ENCODE assay signal across 1 cellular context in the genomic region with DNA sequence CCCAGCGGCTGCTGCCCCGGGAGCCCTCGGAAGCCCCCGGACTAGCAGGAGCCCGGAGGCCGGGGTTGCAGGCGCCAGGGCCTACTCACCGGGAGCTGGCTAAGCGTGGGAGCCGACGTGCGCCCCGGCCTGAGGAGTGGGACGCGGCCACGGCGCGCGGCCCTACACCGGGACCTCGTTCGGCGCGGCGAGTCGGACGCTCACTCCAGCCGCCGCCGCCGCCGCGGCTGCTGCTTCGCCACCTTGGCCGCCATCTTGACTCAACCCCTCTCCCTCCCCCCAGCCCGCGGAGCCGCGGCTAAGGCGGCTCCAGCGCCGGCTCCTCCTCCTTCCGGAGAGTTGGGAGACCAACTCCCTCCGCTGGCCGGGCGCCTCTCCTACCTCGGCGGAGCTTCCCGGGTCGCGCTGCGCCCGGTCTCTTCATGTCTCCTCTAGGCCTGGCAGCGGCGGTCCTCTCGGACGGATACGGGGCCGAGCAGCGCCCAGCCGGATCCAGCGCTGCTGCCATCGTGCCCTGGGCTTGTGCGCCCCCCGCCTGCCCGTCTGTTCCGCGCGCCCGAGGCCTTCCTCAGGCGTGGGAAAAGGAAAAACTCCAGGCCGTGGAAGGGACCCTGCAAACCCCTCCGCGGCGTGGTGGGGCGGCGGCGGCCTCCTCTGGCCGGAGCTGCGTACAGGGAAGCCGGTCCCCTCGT.
TF ChIP-seq lines count a peak whose summit lies in the region.

NCOR1 (minus strand) TSS at position 262 of the 692 bp plus-strand sequence. CDS start 20,965 bp downstream, outside the sequence.

TF ChIP-seq in HepG2, 621 proteins besides CTCF, POLR2A, EP300 and RAD21 (continued from another document and continues in another):
- TF ChIP-seq, protein P1, sequence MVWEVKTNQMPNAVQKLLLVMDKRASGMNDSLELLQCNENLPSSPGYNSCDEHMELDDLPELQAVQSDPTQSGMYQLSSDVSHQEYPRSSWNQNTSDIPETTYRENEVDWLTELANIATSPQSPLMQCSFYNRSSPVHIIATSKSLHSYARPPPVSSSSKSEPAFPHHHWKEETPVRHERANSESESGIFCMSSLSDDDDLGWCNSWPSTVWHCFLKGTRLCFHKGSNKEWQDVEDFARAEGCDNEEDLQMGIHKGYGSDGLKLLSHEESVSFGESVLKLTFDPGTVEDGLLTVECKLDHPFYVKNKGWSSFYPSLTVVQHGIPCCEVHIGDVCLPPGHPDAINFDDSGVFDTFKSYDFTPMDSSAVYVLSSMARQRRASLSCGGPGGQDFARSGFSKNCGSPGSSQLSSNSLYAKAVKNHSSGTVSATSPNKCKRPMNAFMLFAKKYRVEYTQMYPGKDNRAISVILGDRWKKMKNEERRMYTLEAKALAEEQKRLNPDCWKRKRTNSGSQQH (CRISPR knock-in tag; IDR thresholded peaks at IDR 0.05; ENCODE audit: low read depth): peak; percentile 80; the same call in 1 of the 2 replicates
- TF ChIP-seq ZNF350 (CRISPR knock-in tag; IDR thresholded peaks at IDR 0.05; ENCODE audit: borderline replicate concordance, low read depth): peak; percentile 76; the same call in 1 of the 2 replicates
- peak; percentile 45; the same call in 1 of the 2 replicates for TF ChIP-seq ERF (CRISPR knock-in tag; IDR thresholded peaks at IDR 0.05)
- TF ChIP-seq ZSCAN21 (CRISPR knock-in tag; IDR thresholded peaks at IDR 0.05; ENCODE audit: borderline replicate concordance): peak; percentile 48
- TF ChIP-seq ZNF451 (CRISPR knock-in tag; IDR thresholded peaks at IDR 0.05): 0 out of 2 replicates have a peak, but pooled peaks have one; percentile 54
- 0 out of 2 replicates have a peak, but pooled peaks have one; percentile 32 for TF ChIP-seq NFKBIZ (CRISPR knock-in tag; IDR thresholded peaks at IDR 0.05)
- TF ChIP-seq SPEN (CRISPR knock-in tag; IDR thresholded peaks at IDR 0.05; ENCODE audit: low read depth): peak; percentile 37; the same call in 1 of the 2 replicates
- peak; percentile 81; the same call in 1 of the 2 replicates for TF ChIP-seq ZNF30 (CRISPR knock-in tag; IDR thresholded peaks at IDR 0.05)
- peak; percentile 52 for TF ChIP-seq HDAC2 (CRISPR knock-in tag; IDR thresholded peaks at IDR 0.05)
- TF ChIP-seq, protein P2, sequence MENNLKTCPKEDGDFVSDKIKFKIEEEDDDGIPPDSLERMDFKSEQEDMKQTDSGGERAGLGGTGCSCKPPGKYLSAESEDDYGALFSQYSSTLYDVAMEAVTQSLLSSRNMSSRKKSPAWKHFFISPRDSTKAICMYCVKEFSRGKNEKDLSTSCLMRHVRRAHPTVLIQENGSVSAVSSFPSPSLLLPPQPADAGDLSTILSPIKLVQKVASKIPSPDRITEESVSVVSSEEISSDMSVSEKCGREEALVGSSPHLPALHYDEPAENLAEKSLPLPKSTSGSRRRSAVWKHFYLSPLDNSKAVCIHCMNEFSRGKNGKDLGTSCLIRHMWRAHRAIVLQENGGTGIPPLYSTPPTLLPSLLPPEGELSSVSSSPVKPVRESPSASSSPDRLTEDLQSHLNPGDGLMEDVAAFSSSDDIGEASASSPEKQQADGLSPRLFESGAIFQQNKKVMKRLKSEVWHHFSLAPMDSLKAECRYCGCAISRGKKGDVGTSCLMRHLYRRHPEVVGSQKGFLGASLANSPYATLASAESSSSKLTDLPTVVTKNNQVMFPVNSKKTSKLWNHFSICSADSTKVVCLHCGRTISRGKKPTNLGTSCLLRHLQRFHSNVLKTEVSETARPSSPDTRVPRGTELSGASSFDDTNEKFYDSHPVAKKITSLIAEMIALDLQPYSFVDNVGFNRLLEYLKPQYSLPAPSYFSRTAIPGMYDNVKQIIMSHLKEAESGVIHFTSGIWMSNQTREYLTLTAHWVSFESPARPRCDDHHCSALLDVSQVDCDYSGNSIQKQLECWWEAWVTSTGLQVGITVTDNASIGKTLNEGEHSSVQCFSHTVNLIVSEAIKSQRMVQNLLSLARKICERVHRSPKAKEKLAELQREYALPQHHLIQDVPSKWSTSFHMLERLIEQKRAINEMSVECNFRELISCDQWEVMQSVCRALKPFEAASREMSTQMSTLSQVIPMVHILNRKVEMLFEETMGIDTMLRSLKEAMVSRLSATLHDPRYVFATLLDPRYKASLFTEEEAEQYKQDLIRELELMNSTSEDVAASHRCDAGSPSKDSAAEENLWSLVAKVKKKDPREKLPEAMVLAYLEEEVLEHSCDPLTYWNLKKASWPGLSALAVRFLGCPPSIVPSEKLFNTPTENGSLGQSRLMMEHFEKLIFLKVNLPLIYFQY (CRISPR knock-in tag; IDR thresholded peaks at IDR 0.05; ENCODE audit: borderline replicate concordance): no peak; the same call in 1 of the 2 replicates
- no peak for TF ChIP-seq KIAA2018 (CRISPR knock-in tag; IDR thresholded peaks at IDR 0.05; ENCODE audit: borderline replicate concordance)
- TF ChIP-seq HDAC1 (CRISPR knock-in tag; IDR thresholded peaks at IDR 0.05): peak; percentile 7
- TF ChIP-seq NKX3-1 (CRISPR knock-in tag; IDR thresholded peaks at IDR 0.05): peak; percentile 64; the same call in 1 of the 2 replicates
- TF ChIP-seq, protein P3, sequence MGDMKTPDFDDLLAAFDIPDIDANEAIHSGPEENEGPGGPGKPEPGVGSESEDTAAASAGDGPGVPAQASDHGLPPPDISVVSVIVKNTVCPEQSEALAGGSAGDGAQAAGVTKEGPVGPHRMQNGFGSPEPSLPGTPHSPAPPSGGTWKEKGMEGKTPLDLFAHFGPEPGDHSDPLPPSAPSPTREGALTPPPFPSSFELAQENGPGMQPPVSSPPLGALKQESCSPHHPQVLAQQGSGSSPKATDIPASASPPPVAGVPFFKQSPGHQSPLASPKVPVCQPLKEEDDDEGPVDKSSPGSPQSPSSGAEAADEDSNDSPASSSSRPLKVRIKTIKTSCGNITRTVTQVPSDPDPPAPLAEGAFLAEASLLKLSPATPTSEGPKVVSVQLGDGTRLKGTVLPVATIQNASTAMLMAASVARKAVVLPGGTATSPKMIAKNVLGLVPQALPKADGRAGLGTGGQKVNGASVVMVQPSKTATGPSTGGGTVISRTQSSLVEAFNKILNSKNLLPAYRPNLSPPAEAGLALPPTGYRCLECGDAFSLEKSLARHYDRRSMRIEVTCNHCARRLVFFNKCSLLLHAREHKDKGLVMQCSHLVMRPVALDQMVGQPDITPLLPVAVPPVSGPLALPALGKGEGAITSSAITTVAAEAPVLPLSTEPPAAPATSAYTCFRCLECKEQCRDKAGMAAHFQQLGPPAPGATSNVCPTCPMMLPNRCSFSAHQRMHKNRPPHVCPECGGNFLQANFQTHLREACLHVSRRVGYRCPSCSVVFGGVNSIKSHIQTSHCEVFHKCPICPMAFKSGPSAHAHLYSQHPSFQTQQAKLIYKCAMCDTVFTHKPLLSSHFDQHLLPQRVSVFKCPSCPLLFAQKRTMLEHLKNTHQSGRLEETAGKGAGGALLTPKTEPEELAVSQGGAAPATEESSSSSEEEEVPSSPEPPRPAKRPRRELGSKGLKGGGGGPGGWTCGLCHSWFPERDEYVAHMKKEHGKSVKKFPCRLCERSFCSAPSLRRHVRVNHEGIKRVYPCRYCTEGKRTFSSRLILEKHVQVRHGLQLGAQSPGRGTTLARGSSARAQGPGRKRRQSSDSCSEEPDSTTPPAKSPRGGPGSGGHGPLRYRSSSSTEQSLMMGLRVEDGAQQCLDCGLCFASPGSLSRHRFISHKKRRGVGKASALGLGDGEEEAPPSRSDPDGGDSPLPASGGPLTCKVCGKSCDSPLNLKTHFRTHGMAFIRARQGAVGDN (CRISPR knock-in tag; IDR thresholded peaks at IDR 0.05): peak; percentile 88
- 0 out of 2 replicates have a peak, but pooled peaks have one; percentile 32 for TF ChIP-seq ZNF749 (CRISPR knock-in tag; IDR thresholded peaks at IDR 0.05; ENCODE audit: borderline replicate concordance)
- peak; percentile 79 for TF ChIP-seq KAT7 (CRISPR knock-in tag; IDR thresholded peaks at IDR 0.05; ENCODE audit: borderline replicate concordance)
- peak; percentile 30 for TF ChIP-seq SKI (IDR thresholded peaks at IDR 0.05; ENCODE audit: partially characterized antibody)
- peak; percentile 9; the same call in 1 of the 2 replicates for TF ChIP-seq NFYC (CRISPR knock-in tag; IDR thresholded peaks at IDR 0.05)
- TF ChIP-seq TAF1 (CRISPR knock-in tag; IDR thresholded peaks at IDR 0.05): peak; percentile 88
- 0 out of 2 replicates have a peak, but pooled peaks have one; percentile 42 for TF ChIP-seq SIN3A (IDR thresholded peaks at IDR 0.05; ENCODE audit: borderline replicate concordance, low read depth, low read length)
- peak; percentile 65; the same call in 1 of the 2 replicates for TF ChIP-seq REPIN1 (CRISPR knock-in tag; IDR thresholded peaks at IDR 0.05; ENCODE audit: borderline replicate concordance, low read depth)
- TF ChIP-seq ZSCAN12 (CRISPR knock-in tag; IDR thresholded peaks at IDR 0.05): peak; percentile 56; the same call in 1 of the 2 replicates
- TF ChIP-seq NCOA1 (CRISPR knock-in tag; IDR thresholded peaks at IDR 0.05): peak; percentile 62; the same call in 1 of the 2 replicates
- TF ChIP-seq, protein P4, sequence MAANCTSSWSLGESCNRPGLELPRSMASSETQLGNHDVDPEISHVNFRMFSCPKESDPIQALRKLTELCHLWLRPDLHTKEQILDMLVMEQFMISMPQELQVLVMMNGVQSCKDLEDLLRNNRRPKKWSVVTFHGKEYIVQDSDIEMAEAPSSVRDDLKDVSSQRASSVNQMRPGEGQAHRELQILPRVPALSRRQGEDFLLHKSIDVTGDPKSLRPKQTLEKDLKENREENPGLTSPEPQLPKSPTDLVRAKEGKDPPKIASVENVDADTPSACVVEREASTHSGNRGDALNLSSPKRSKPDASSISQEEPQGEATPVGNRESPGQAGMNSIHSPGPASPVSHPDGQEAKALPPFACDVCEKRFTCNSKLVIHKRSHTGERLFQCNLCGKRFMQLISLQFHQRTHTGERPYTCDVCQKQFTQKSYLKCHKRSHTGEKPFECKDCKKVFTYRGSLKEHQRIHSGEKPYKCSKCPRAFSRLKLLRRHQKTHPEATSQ (CRISPR knock-in tag; IDR thresholded peaks at IDR 0.05; ENCODE audit: borderline replicate concordance): no peak; the same call in 1 of the 2 replicates
- TF ChIP-seq, protein P5, sequence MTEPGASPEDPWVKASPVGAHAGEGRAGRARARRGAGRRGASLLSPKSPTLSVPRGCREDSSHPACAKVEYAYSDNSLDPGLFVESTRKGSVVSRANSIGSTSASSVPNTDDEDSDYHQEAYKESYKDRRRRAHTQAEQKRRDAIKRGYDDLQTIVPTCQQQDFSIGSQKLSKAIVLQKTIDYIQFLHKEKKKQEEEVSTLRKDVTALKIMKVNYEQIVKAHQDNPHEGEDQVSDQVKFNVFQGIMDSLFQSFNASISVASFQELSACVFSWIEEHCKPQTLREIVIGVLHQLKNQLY (CRISPR knock-in tag; IDR thresholded peaks at IDR 0.05): 0 out of 2 replicates have a peak, but pooled peaks have one; percentile 26
- no peak for TF ChIP-seq MTA3 (CRISPR knock-in tag; IDR thresholded peaks at IDR 0.05)
